In genomic region chr11:78806214-78807004, GRCh38 we compare ENCODE assay signal across 19 cellular contexts.
DNase-seq lines count a peak whose midpoint lies in the region; ATAC-seq and TF ChIP-seq lines count a peak whose summit lies in the region.
"Had no signal": no experiment of that assay in that cellular context is flagged by ENCODE, and none has a peak within 500 bp of the region (broad histone marks: within the 10 kb centered on the region; RNA-seq: fewer than 3 reads in every experiment).

No MANE protein-coding gene starts in this region.

- H3K4me1 ChIP-seq in foreskin keratinocyte: no peaks in the 10 kb centered on the region

- H3K9me3 Mint-ChIP-seq in activated T-helper 1 cell treated with anti-CD3 and anti-CD28 coated beads, Interleukin-12 subunit alpha, Interleukin-12 subunit beta, Interleukin-2, Interleukin-4 antibody, amounts not matched to agents 30 ng/mL and 10 ng/mL and 1 ng/mL, durations not matched to agents 14 hours and 24 hours and 36 hours: no peaks in the 10 kb centered on the region
- H3K9me3 Mint-ChIP-seq: activated T-cell treated with anti-CD3 and anti-CD28 coated beads, Interleukin-2, amount 50 U/mL, for 72 hours; CD4-positive, alpha-beta T cell had no signal

- H3K4me1 Mint-ChIP-seq in activated T-helper 1 cell treated with anti-CD3 and anti-CD28 coated beads, Interleukin-12 subunit alpha, Interleukin-12 subunit beta, Interleukin-2, Interleukin-4 antibody, amounts not matched to agents 30 ng/mL and 10 ng/mL and 1 ng/mL, durations not matched to agents 14 hours and 24 hours and 36 hours (ENCODE audit: low read depth): no peaks in the 10 kb centered on the region
- H3K4me1 Mint-ChIP-seq: IgD-negative memory B cell had no signal

- no peaks in the 10 kb centered on the region for H3K36me3 Mint-ChIP-seq in activated T-helper 1 cell treated with anti-CD3 and anti-CD28 coated beads, Interleukin-12 subunit alpha, Interleukin-12 subunit beta, Interleukin-2, Interleukin-4 antibody, amounts not matched to agents 30 ng/mL and 10 ng/mL and 1 ng/mL, durations not matched to agents 14 hours and 24 hours and 36 hours (ENCODE audit: low read depth)
- H3K36me3 Mint-ChIP-seq: IgD-negative memory B cell had no signal

- intact Hi-C loops in activated T-helper 1 cell treated with anti-CD3 and anti-CD28 coated beads, Interleukin-12 subunit alpha, Interleukin-12 subunit beta, Interleukin-2, Interleukin-4 antibody, amounts not matched to agents 30 ng/mL and 10 ng/mL and 1 ng/mL, durations not matched to agents 14 hours and 24 hours and 36 hours (cut with micrococcal nuclease): no loop called here

- no peak overlapping the region for H3K4me3 Mint-ChIP-seq in activated T-helper 1 cell treated with anti-CD3 and anti-CD28 coated beads, Interleukin-12 subunit alpha, Interleukin-12 subunit beta, Interleukin-2, Interleukin-4 antibody, amounts not matched to agents 30 ng/mL and 10 ng/mL and 1 ng/mL, durations not matched to agents 14 hours and 24 hours and 36 hours
- H3K4me3 Mint-ChIP-seq: activated T-cell treated with anti-CD3 and anti-CD28 coated beads, Interleukin-2, amount 50 U/mL, for 72 hours; CD4-positive, alpha-beta T cell; IgD-negative memory B cell had no signal

- no peak overlapping the region for H3K27ac Mint-ChIP-seq in activated T-helper 1 cell treated with anti-CD3 and anti-CD28 coated beads, Interleukin-12 subunit alpha, Interleukin-12 subunit beta, Interleukin-2, Interleukin-4 antibody, amounts not matched to agents 30 ng/mL and 10 ng/mL and 1 ng/mL, durations not matched to agents 14 hours and 24 hours and 36 hours
- H3K27ac Mint-ChIP-seq: activated T-cell treated with anti-CD3 and anti-CD28 coated beads, Interleukin-2, amount 50 U/mL, for 72 hours; CD4-positive, alpha-beta T cell; IgD-negative memory B cell had no signal

- ATAC-seq in foreskin keratinocyte: peak; percentile 7
- ATAC-seq: activated T-cell treated with anti-CD3 and anti-CD28 coated beads, Interleukin-2, amount 50 U/mL, for 72 hours had no signal

- no peak for TF ChIP-seq CTCF in foreskin keratinocyte (conservative IDR thresholded peaks at IDR 0.05)

- H3K27me3 Mint-ChIP-seq in activated T-helper 1 cell treated with anti-CD3 and anti-CD28 coated beads, Interleukin-12 subunit alpha, Interleukin-12 subunit beta, Interleukin-2, Interleukin-4 antibody, amounts not matched to agents 30 ng/mL and 10 ng/mL and 1 ng/mL, durations not matched to agents 14 hours and 24 hours and 36 hours (ENCODE audit: insufficient read depth): peaks cover 6% of the 10 kb centered on the region
- H3K27me3 Mint-ChIP-seq: IgD-negative memory B cell had no signal

- DNase-seq in SIG-M5 treated with dmso at 0.1 percent for 504 hours (lab: John Stamatoyannopoulos, UW; ENCODE audit: unreplicated experiment): peak; percentile 56
- DNase-seq in SIG-M5 (lab: John Stamatoyannopoulos, UW): no peak
- DNase-seq in RPMI8226: peak; percentile 95
- DNase-seq in foreskin keratinocyte: no peak
- DNase-seq in stromal cell of bone marrow (ENCODE audit: low read depth): peak; percentile 53
- no peak for DNase-seq in activated effector memory CD4-positive, alpha-beta T cell treated with anti-CD3 and anti-CD28 coated beads, Interleukin-2, amount 50 U/mL, for 16 hours
- no peak for DNase-seq in activated T-helper 1 cell treated with anti-CD3 and anti-CD28 coated beads, Interleukin-12 subunit alpha, Interleukin-12 subunit beta, Interleukin-2, Interleukin-4 antibody, amounts not matched to agents 30 ng/mL and 10 ng/mL and 1 ng/mL, durations not matched to agents 14 hours and 24 hours and 36 hours (ENCODE audit: low spot score)
- no peak for DNase-seq in NCI-H1930 (lab: John Stamatoyannopoulos, UW)
- DNase-seq: 8988T; activated CD4-positive, alpha-beta T cell treated with anti-CD3 and anti-CD28 coated beads, Interleukin-2, amount 50 U/mL, for 48 hours; activated T-cell treated with anti-CD3 and anti-CD28 coated beads, Interleukin-2, amount 50 U/mL, for 72 hours; CD4-positive, alpha-beta T cell; cortex of kidney; hippocampal formation; NCI-H774 had no signal

- no peaks in the 10 kb centered on the region for H3K27me3 ChIP-seq in foreskin keratinocyte
- H3K27me3 ChIP-seq: SJSA1, suprapubic skin had no signal

- H3K27ac ChIP-seq in foreskin keratinocyte: no peak overlapping the region
- H3K27ac ChIP-seq: prostate gland, SJSA1, suprapubic skin had no signal

Comparison
In these comparisons a context has a peak if more than half of its experiments do, and no peak if none do; other contexts are left out.
1. DNase-seq: peak in SIG-M5 treated with dmso at 0.1 percent for 504 hours (single experiment), RPMI8226 (single experiment) and stromal cell of bone marrow (single experiment); none in SIG-M5 (single experiment), foreskin keratinocyte (0 of 2), activated effector memory CD4-positive, alpha-beta T cell treated with anti-CD3 and anti-CD28 coated beads, Interleukin-2, amount 50 U/mL, for 16 hours (single experiment), activated T-helper 1 cell treated with anti-CD3 and anti-CD28 coated beads, Interleukin-12 subunit alpha, Interleukin-12 subunit beta, Interleukin-2, Interleukin-4 antibody, amounts not matched to agents 30 ng/mL and 10 ng/mL and 1 ng/mL, durations not matched to agents 14 hours and 24 hours and 36 hours (single experiment) and NCI-H1930 (0 of 2).